ENCODE assay signal across 8 cellular contexts in the genomic region with DNA sequence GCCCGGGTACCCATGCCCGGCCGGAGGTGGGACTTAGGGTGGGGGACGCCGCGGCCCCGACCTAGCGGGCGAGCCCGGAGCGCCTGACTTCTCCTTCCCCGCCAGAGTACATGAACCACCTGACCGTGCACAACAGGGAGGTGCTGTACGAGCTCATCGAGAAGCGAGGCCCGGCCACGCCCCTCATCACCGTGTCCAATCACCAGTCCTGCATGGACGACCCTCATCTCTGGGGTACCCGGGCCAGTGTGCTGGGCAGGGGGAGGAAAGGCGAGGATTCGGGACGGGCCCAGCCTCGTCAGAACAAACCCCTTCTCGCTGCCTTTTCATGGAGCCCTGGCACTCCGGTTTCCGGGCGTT. TPM values are rescaled to one million over a fixed set of nuclear protein-coding genes. Genes with fewer than 3 reads are reported as not detected.
DNase-seq lines count a peak whose midpoint lies in the region; ATAC-seq and TF ChIP-seq lines count a peak whose summit lies in the region.

No MANE protein-coding gene starts in this region.

- no peaks in the 10 kb centered on the region for H3K27me3 ChIP-seq in AG04450 (ENCODE audit: control insufficient read depth, insufficient read depth, low read length)
- no peaks in the 10 kb centered on the region for H3K27me3 ChIP-seq in foreskin keratinocyte
- no peaks in the 10 kb centered on the region for H3K27me3 ChIP-seq in neuronal stem cell (ENCODE audit: control insufficient read depth in 3 of 3, insufficient read depth in 3 of 3, low read depth in 1 of 3, low read length in 3 of 3)

- peak; percentile 35 for ATAC-seq in GM18520 (IDR thresholded peaks at IDR 0.05; ENCODE audit: unreplicated experiment)
- peak; percentile 58 for ATAC-seq in HG03354 (IDR thresholded peaks at IDR 0.05; ENCODE audit: poor library complexity, severe bottlenecking, unreplicated experiment)
- ATAC-seq in foreskin keratinocyte: peak; percentile 54

- no peak overlapping the region for H3K4ac ChIP-seq in neuronal stem cell (ENCODE audit: low read length)

- no peaks in the 10 kb centered on the region for H3K9me3 Mint-ChIP-seq in activated T-helper 2 cell treated with anti-CD3 and anti-CD28 coated beads, Interferon-gamma antibody, Interleukin-2, Interleukin-4, amounts not matched to agents 10 μg/mL and 5 μg/mL and 100 μg/mL, durations not matched to agents 14 hours and 24 hours and 36 hours

- no peak overlapping the region for H4K91ac ChIP-seq in neuronal stem cell (ENCODE audit: low read depth, low read length, poor library complexity)

- H3K9me3 ChIP-seq in AG04450 (ENCODE audit: control insufficient read depth, insufficient read depth, low read length): no peaks in the 10 kb centered on the region
- H3K9me3 ChIP-seq in neuronal stem cell (replicated peaks in 1 of 2; ENCODE audit: control insufficient read depth in 2 of 2, insufficient read depth in 1 of 2, low read depth in 1 of 2, low read length in 2 of 2): no peaks in the 10 kb centered on the region

- H3K27ac Mint-ChIP-seq in activated T-helper 2 cell treated with anti-CD3 and anti-CD28 coated beads, Interferon-gamma antibody, Interleukin-2, Interleukin-4, amounts not matched to agents 10 μg/mL and 5 μg/mL and 100 μg/mL, durations not matched to agents 14 hours and 24 hours and 36 hours: peak overlapping the region; percentile 74

- H3K23ac ChIP-seq in neuronal stem cell (ENCODE audit: low read depth, low read length, poor library complexity): peak overlapping the region; percentile 55

- peak overlapping the region; percentile 62 for H3K4me2 ChIP-seq in neuronal stem cell (ENCODE audit: insufficient read depth, low read length, poor library complexity, severe bottlenecking)

- H3K36me3 Mint-ChIP-seq in activated T-helper 2 cell treated with anti-CD3 and anti-CD28 coated beads, Interferon-gamma antibody, Interleukin-2, Interleukin-4, amounts not matched to agents 10 μg/mL and 5 μg/mL and 100 μg/mL, durations not matched to agents 14 hours and 24 hours and 36 hours (ENCODE audit: low read depth): peaks cover 28% of the 10 kb centered on the region

- no peak overlapping the region for H2BK12ac ChIP-seq in neuronal stem cell (ENCODE audit: low read length)

- no peak overlapping the region for H4K8ac ChIP-seq in neuronal stem cell (ENCODE audit: low read depth, low read length)

- H2BK5ac ChIP-seq in neuronal stem cell (ENCODE audit: low read length): no peak overlapping the region

- H3K4me3 Mint-ChIP-seq in activated T-helper 2 cell treated with anti-CD3 and anti-CD28 coated beads, Interferon-gamma antibody, Interleukin-2, Interleukin-4, amounts not matched to agents 10 μg/mL and 5 μg/mL and 100 μg/mL, durations not matched to agents 14 hours and 24 hours and 36 hours (ENCODE audit: low read depth): peak overlapping the region; percentile 79

- H2BK15ac ChIP-seq in neuronal stem cell (ENCODE audit: low read length): no peak overlapping the region

- no peak for TF ChIP-seq CTCF in AG04450 (IDR thresholded peaks at IDR 0.05; ENCODE audit: low read depth, low read length)
- TF ChIP-seq CTCF in foreskin keratinocyte (conservative IDR thresholded peaks at IDR 0.05): no peak

- peaks cover 7 to 17% of the 10 kb centered on the region in 2 donors for H3K36me3 ChIP-seq in neuronal stem cell (replicated peaks in 1 of 2; ENCODE audit: control insufficient read depth in 2 of 2, insufficient read depth in 2 of 2, low read length in 2 of 2)

- CTCF ChIA-PET in AG04450 (lab: Charles Lee): no interaction called here

- no peak for DNase-seq in AG04450 (ENCODE audit: low read depth, low spot score)
- peak; percentile 41 for DNase-seq in NCI-H82 treated with DMSO at 0.1 percent for 48 hours (lab: John Stamatoyannopoulos, UW; ENCODE audit: unreplicated experiment)
- peak; percentile 34 for DNase-seq in activated T-helper 2 cell treated with anti-CD3 and anti-CD28 coated beads, Interferon-gamma antibody, Interleukin-2, Interleukin-4, amounts not matched to agents 10 μg/mL and 5 μg/mL and 100 μg/mL, durations not matched to agents 14 hours and 24 hours and 36 hours (ENCODE audit: low spot score)
- DNase-seq in foreskin keratinocyte: peak in 1 of 2 donors; percentile 35
- no peak for DNase-seq in neuronal stem cell (ENCODE audit: low spot score)
- no peak for DNase-seq in OCI-M2 (lab: John Stamatoyannopoulos, UW; ENCODE audit: unreplicated experiment)

- no peaks in the 10 kb centered on the region for H3K27me3 Mint-ChIP-seq in activated T-helper 2 cell treated with anti-CD3 and anti-CD28 coated beads, Interferon-gamma antibody, Interleukin-2, Interleukin-4, amounts not matched to agents 10 μg/mL and 5 μg/mL and 100 μg/mL, durations not matched to agents 14 hours and 24 hours and 36 hours (ENCODE audit: low read depth)

- H3K79me1 ChIP-seq in neuronal stem cell (ENCODE audit: low read depth, low read length): no peaks in the 10 kb centered on the region

- intact Hi-C loops in activated T-helper 2 cell treated with anti-CD3 and anti-CD28 coated beads, Interferon-gamma antibody, Interleukin-2, Interleukin-4, amounts not matched to agents 10 μg/mL and 5 μg/mL and 100 μg/mL, durations not matched to agents 14 hours and 24 hours and 36 hours (cut with micrococcal nuclease): loop anchor here (1.0 kb wide), 1 partner anchor 16 kb away; a partner anchor contains a TSS

- peaks cover 11% of the 10 kb centered on the region for H3K4me1 Mint-ChIP-seq in activated T-helper 2 cell treated with anti-CD3 and anti-CD28 coated beads, Interferon-gamma antibody, Interleukin-2, Interleukin-4, amounts not matched to agents 10 μg/mL and 5 μg/mL and 100 μg/mL, durations not matched to agents 14 hours and 24 hours and 36 hours (ENCODE audit: low read depth)

- H3K4me3 ChIP-seq in AG04450 (ENCODE audit: low read depth, low read length): peak overlapping the region; percentile 64
- peak overlapping the region; percentile 61 to 93 for H3K4me3 ChIP-seq in neuronal stem cell (ENCODE audit: low read length in 2 of 2)

- no peak overlapping the region for H2AK5ac ChIP-seq in neuronal stem cell (ENCODE audit: low read depth, low read length)

- H3K27ac ChIP-seq in AG04450 (ENCODE audit: low read depth, low read length) (no peak overlapping the region), foreskin keratinocyte (peak overlapping the region; percentile 32), neuronal stem cell (replicated peaks; ENCODE audit: low read length) (peak overlapping the region; percentile 58)

- H2AFZ ChIP-seq in neuronal stem cell (ENCODE audit: low read length): peak overlapping the region; percentile 80

- H3K9ac ChIP-seq in neuronal stem cell (ENCODE audit: low read depth, low read length, poor library complexity): peak overlapping the region; percentile 81

- H2BK120ac ChIP-seq in neuronal stem cell (ENCODE audit: low read depth, low read length): no peak overlapping the region

- peak overlapping the region; percentile 92 for H3K18ac ChIP-seq in neuronal stem cell (ENCODE audit: low read length)

- POLR2A ChIA-PET in AG04450 (lab: Yijun Ruan, JAX): interaction anchor here (0.8 kb wide), 1 partner anchor 47 kb away, joined by 3 read pairs; no protein-coding TSS in a partner anchor

- H3K14ac ChIP-seq in neuronal stem cell (ENCODE audit: low read length): no peak overlapping the region

- H3K4me1 ChIP-seq in foreskin keratinocyte: no peaks in the 10 kb centered on the region
- H3K4me1 ChIP-seq in neuronal stem cell (ENCODE audit: control insufficient read depth in 2 of 2, insufficient read depth in 1 of 2, low read depth in 1 of 2, low read length in 2 of 2): peaks cover 0 to 9% of the 10 kb centered on the region in 2 donors

- no CpG with 5 or more reads among the region's 29 CpGs for WGBS in neuronal stem cell (ENCODE audit: extremely low coverage in 2 of 2, insufficient read length in 2 of 2, insufficient replicate concordance in 1 of 2), 2 donors

RNA-seq across cellular contexts. Expression of a gene that starts 0.6 kb away (rescaled TPM):
- polyA plus RNA-seq in AG04450 (2011; rRNA removed) (13.0 and 15.3 TPM in 2 replicates), foreskin keratinocyte (36.2 and 36.4 TPM in 2 replicates)
- polyA minus RNA-seq in AG04450 (2011; rRNA and poly(A)+ RNA removed): 11.5 and 14.0 TPM in 2 replicates
- 77.3 TPM in 2 replicates for total RNA-seq in activated T-helper 2 cell treated with anti-CD3 and anti-CD28 coated beads, Interferon-gamma antibody, Interleukin-2, Interleukin-4, amounts not matched to agents 10 μg/mL and 5 μg/mL and 100 μg/mL, durations not matched to agents 14 hours and 24 hours and 36 hours
- total RNA-seq in foreskin keratinocyte: 26.5 and 31.9 TPM in 2 replicates
- polyA plus RNA-seq in neuronal stem cell (2013, experiment 1 of 2): 26.7 TPM
- 28.2 TPM for polyA plus RNA-seq in neuronal stem cell (2013, experiment 2 of 2)

RNA-seq across cellular contexts. Expression of a gene that starts 2.9 kb away (rescaled TPM):
- 25.7 and 36.6 TPM in 2 replicates for polyA plus RNA-seq in AG04450 (2011; rRNA removed)
- 17.5 and 27.0 TPM in 2 replicates for polyA minus RNA-seq in AG04450 (2011; rRNA and poly(A)+ RNA removed)
- 18.1 TPM in 2 replicates for total RNA-seq in activated T-helper 2 cell treated with anti-CD3 and anti-CD28 coated beads, Interferon-gamma antibody, Interleukin-2, Interleukin-4, amounts not matched to agents 10 μg/mL and 5 μg/mL and 100 μg/mL, durations not matched to agents 14 hours and 24 hours and 36 hours
- 22.3 and 26.9 TPM in 2 replicates for total RNA-seq in foreskin keratinocyte
- polyA plus RNA-seq in foreskin keratinocyte: 19.0 and 21.7 TPM in 2 replicates
- 15.4 TPM for polyA plus RNA-seq in neuronal stem cell (2013, experiment 1 of 2)
- 15.1 TPM for polyA plus RNA-seq in neuronal stem cell (2013, experiment 2 of 2)

RNA-seq across cellular contexts. Expression of a gene that starts 13.8 kb away (rescaled TPM):
- polyA plus RNA-seq in AG04450 (2011; rRNA removed) (3,912 and 4,828 TPM in 2 replicates), foreskin keratinocyte (4,650 and 4,901 TPM in 2 replicates)
- polyA minus RNA-seq in AG04450 (2011; rRNA and poly(A)+ RNA removed): 1,196 and 1,530 TPM in 2 replicates
- 2,692 and 2,787 TPM in 2 replicates for total RNA-seq in activated T-helper 2 cell treated with anti-CD3 and anti-CD28 coated beads, Interferon-gamma antibody, Interleukin-2, Interleukin-4, amounts not matched to agents 10 μg/mL and 5 μg/mL and 100 μg/mL, durations not matched to agents 14 hours and 24 hours and 36 hours
- 2,470 and 2,821 TPM in 2 replicates for total RNA-seq in foreskin keratinocyte
- 4,532 TPM for polyA plus RNA-seq in neuronal stem cell (2013, experiment 1 of 2)
- polyA plus RNA-seq in neuronal stem cell (2013, experiment 2 of 2): 4,365 TPM

RNA-seq across cellular contexts. Expression of a gene that starts 16.5 kb away (rescaled TPM):
- polyA plus RNA-seq in AG04450 (2011; rRNA removed) (65.0 and 79.7 TPM in 2 replicates), foreskin keratinocyte (64.2 and 67.0 TPM in 2 replicates)
- polyA minus RNA-seq in AG04450 (2011; rRNA and poly(A)+ RNA removed): 50.3 and 70.1 TPM in 2 replicates
- total RNA-seq in activated T-helper 2 cell treated with anti-CD3 and anti-CD28 coated beads, Interferon-gamma antibody, Interleukin-2, Interleukin-4, amounts not matched to agents 10 μg/mL and 5 μg/mL and 100 μg/mL, durations not matched to agents 14 hours and 24 hours and 36 hours: 47.4 and 48.9 TPM in 2 replicates
- 44.3 and 51.0 TPM in 2 replicates for total RNA-seq in foreskin keratinocyte
- polyA plus RNA-seq in neuronal stem cell (2013, experiment 1 of 2): 49.4 TPM
- 45.9 TPM for polyA plus RNA-seq in neuronal stem cell (2013, experiment 2 of 2)

RNA-seq across cellular contexts. Expression of a gene that starts 25.0 kb away (rescaled TPM):
- polyA plus RNA-seq in AG04450 (2011; rRNA removed): 149 and 154 TPM in 2 replicates
- 123 and 149 TPM in 2 replicates for polyA minus RNA-seq in AG04450 (2011; rRNA and poly(A)+ RNA removed)
- 115 and 117 TPM in 2 replicates for total RNA-seq in activated T-helper 2 cell treated with anti-CD3 and anti-CD28 coated beads, Interferon-gamma antibody, Interleukin-2, Interleukin-4, amounts not matched to agents 10 μg/mL and 5 μg/mL and 100 μg/mL, durations not matched to agents 14 hours and 24 hours and 36 hours
- 56.3 and 56.8 TPM in 2 replicates for total RNA-seq in foreskin keratinocyte
- 59.0 and 60.1 TPM in 2 replicates for polyA plus RNA-seq in foreskin keratinocyte
- 171 TPM for polyA plus RNA-seq in neuronal stem cell (2013, experiment 1 of 2)
- 166 TPM for polyA plus RNA-seq in neuronal stem cell (2013, experiment 2 of 2)

Comparison
In these comparisons a context has a peak if more than half of its experiments do, and no peak if none do; other contexts are left out.
1. DNase-seq: peak in NCI-H82 treated with DMSO at 0.1 percent for 48 hours (single experiment) and activated T-helper 2 cell treated with anti-CD3 and anti-CD28 coated beads, Interferon-gamma antibody, Interleukin-2, Interleukin-4, amounts not matched to agents 10 μg/mL and 5 μg/mL and 100 μg/mL, durations not matched to agents 14 hours and 24 hours and 36 hours (single experiment); none in AG04450 (single experiment), neuronal stem cell (single experiment) and OCI-M2 (single experiment).
2. Peak in every context shown above with its lines, with median percentiles within 50 percentile points of each other: ATAC-seq.